ENCODE assay signal across 8 cellular contexts in genomic region chr2:175251425-175252041, GRCh38.
A peak's percentile ranks its signal among the peaks of the same experiment; 100 is the strongest.
DNase-seq lines count a peak whose midpoint lies in the region; ATAC-seq and TF ChIP-seq lines count a peak whose summit lies in the region.

No MANE protein-coding gene starts in this region.

- DNase-seq in EH (ENCODE audit: low read depth) (peak; percentile 44), NCI-H1694 (lab: John Stamatoyannopoulos, UW) (peak; percentile 43), astrocyte of the hippocampus (ENCODE audit: low read depth, low spot score) (peak; percentile 59), left lobe of liver (ENCODE audit: low spot score) (no peak), omental fat pad (ENCODE audit: low spot score) (no peak)

- peak; percentile 71 for ATAC-seq in left lobe of liver
- no peak for ATAC-seq in omental fat pad (ENCODE audit: low FRiP score)
- ATAC-seq in HG03521 (IDR thresholded peaks at IDR 0.05; ENCODE audit: unreplicated experiment): no peak
- no peak for ATAC-seq in HG03159 (IDR thresholded peaks at IDR 0.05; ENCODE audit: unreplicated experiment)

- no peak overlapping the region for H3K27ac ChIP-seq in 22Rv1

- TF ChIP-seq CTCF in 22Rv1 (IDR thresholded peaks at IDR 0.05) (peak; percentile 69), omental fat pad (IDR thresholded peaks at IDR 0.05) (no peak)

Comparison
In these comparisons a context has a peak if more than half of its experiments do, and no peak if none do; other contexts are left out.
1. DNase-seq: peak in EH (single experiment), NCI-H1694 (single experiment) and astrocyte of the hippocampus (single experiment); none in left lobe of liver (single experiment) and omental fat pad (single experiment).